In genomic region chr9:134353539-134353938, GRCh38 we compare ENCODE assay signal across 1 cellular context.
TF ChIP-seq lines count a peak whose summit lies in the region.

No MANE protein-coding gene starts in this region.

TF ChIP-seq in H1, 55 proteins besides CTCF, POLR2A, EP300 and RAD21:
- no peak for TF ChIP-seq TCF12 (IDR thresholded peaks at IDR 0.05; ENCODE audit: low read depth, low read length)
TF ChIP-seq in H1: peak in this region for 0.
